1 cellular context compared by ENCODE assay signal in genomic region chr11:65549088-65549487, GRCh38.
TF ChIP-seq lines count a peak whose summit lies in the region.

No MANE protein-coding gene starts in this region.

TF ChIP-seq in GM12878, 131 proteins besides CTCF, POLR2A, EP300 and RAD21:
- 0 out of 2 replicates have a peak, but pooled peaks have one; percentile 23 for TF ChIP-seq IKZF1 (conservative IDR thresholded peaks at IDR 0.05)
- TF ChIP-seq ZBTB33 (IDR thresholded peaks at IDR 0.05), result no peak
- TF ChIP-seq EED (IDR thresholded peaks at IDR 0.05; ENCODE audit: low read depth), result no peak
- TF ChIP-seq FOS (IDR thresholded peaks at IDR 0.05; ENCODE audit: borderline replicate concordance, extremely low read depth, insufficient read length), result no peak
- TF ChIP-seq RBBP5 (conservative IDR thresholded peaks at IDR 0.05), result no peak
- TF ChIP-seq BACH1 (IDR thresholded peaks at IDR 0.05; ENCODE audit: borderline replicate concordance), result no peak
- TF ChIP-seq PAX5 (IDR thresholded peaks at IDR 0.05; ENCODE audit: borderline replicate concordance, low read depth, low read length), result 0 out of 2 replicates have a peak, but pooled peaks have one; percentile 6
- no peak for TF ChIP-seq ZNF207 (IDR thresholded peaks at IDR 0.05; ENCODE audit: borderline replicate concordance)
- no peak for TF ChIP-seq SIX5 (IDR thresholded peaks at IDR 0.05; ENCODE audit: low read depth, low read length, severe bottlenecking)
- TF ChIP-seq SREBF1 (IDR thresholded peaks at IDR 0.05; ENCODE audit: low read length), result no peak
- TF ChIP-seq TCF12 (IDR thresholded peaks at IDR 0.05; ENCODE audit: low read depth, low read length), result no peak
